Comparison of ENCODE assay signal across 10 cellular contexts in genomic region chr7:127254163-127254684, GRCh38. TPM values are rescaled to one million over a fixed set of nuclear protein-coding genes. Genes with fewer than 3 reads are reported as not detected.
DNase-seq lines count a peak whose midpoint lies in the region; ATAC-seq and TF ChIP-seq lines count a peak whose summit lies in the region.
"Had no signal": no experiment of that assay in that cellular context is flagged by ENCODE, and none has a peak within 500 bp of the region (broad histone marks: within the 10 kb centered on the region; RNA-seq: fewer than 3 reads in every experiment).

No MANE protein-coding gene starts in this region.

- H3K4me3 Mint-ChIP-seq in glutamatergic neuron (ENCODE audit: unreplicated experiment): peak overlapping the region; percentile 83

- no peak overlapping the region for H3K27ac Mint-ChIP-seq in glutamatergic neuron (ENCODE audit: unreplicated experiment)

- ATAC-seq in GM19023 (IDR thresholded peaks at IDR 0.05; ENCODE audit: unreplicated experiment): no peak

- H3K4me3 ChIP-seq in SJCRH30 (peak overlapping the region; percentile 64), skeletal muscle satellite cell (ENCODE audit: low read length) (no peak overlapping the region)

- H3K36me3 ChIP-seq in SJCRH30 (no peaks in the 10 kb centered on the region), skeletal muscle satellite cell (ENCODE audit: insufficient read depth, low read length) (no peaks in the 10 kb centered on the region)
- H3K36me3 ChIP-seq: ovary had no signal

- DNase-seq in NCI-H82 (lab: John Stamatoyannopoulos, UW) (peak; percentile 8), NCI-H82 treated with DMSO at 0.1 percent for 48 hours (lab: John Stamatoyannopoulos, UW; ENCODE audit: unreplicated experiment) (no peak), SJCRH30 (peak in 1 of 2 experiments; percentile 9), glutamatergic neuron (no peak), NCI-H2196 (lab: John Stamatoyannopoulos, UW; ENCODE audit: unreplicated experiment) (no peak), NCI-H2171 treated with DMSO at 0.1 percent for 48 hours (lab: John Stamatoyannopoulos, UW) (no peak)

- H3K27me3 Mint-ChIP-seq in glutamatergic neuron (ENCODE audit: unreplicated experiment): peaks cover 12% of the 10 kb centered on the region

- peaks cover 5% of the 10 kb centered on the region for H3K4me1 Mint-ChIP-seq in glutamatergic neuron (ENCODE audit: low read depth, unreplicated experiment)

- H3K36me3 Mint-ChIP-seq in glutamatergic neuron (ENCODE audit: unreplicated experiment): peaks cover under 1% of the 10 kb centered on the region

- H3K27me3 ChIP-seq in SJCRH30 (peaks cover 7% of the 10 kb centered on the region), skeletal muscle satellite cell (ENCODE audit: control insufficient read depth, insufficient read depth, low read length) (peaks cover 57% of the 10 kb centered on the region)
- H3K27me3 ChIP-seq: ovary had no signal

- H3K4me1 ChIP-seq in SJCRH30: 0 out of 2 replicates have a peak, but pooled peaks cover 2% of the 10 kb centered on the region
- peaks cover 19% of the 10 kb centered on the region for H3K4me1 ChIP-seq in skeletal muscle satellite cell (ENCODE audit: control insufficient read depth, insufficient read depth, low read length)

- peak overlapping the region; percentile 100 for H3K4me2 ChIP-seq in skeletal muscle satellite cell (ENCODE audit: low read length)

- H3K9ac ChIP-seq in skeletal muscle satellite cell (ENCODE audit: low read depth, low read length): no peak overlapping the region

- TF ChIP-seq CTCF in glutamatergic neuron (IDR thresholded peaks at IDR 0.05; ENCODE audit: partially characterized antibody, unreplicated experiment): peak; percentile 37

- H3K27ac ChIP-seq in SJCRH30: no peak overlapping the region
- H3K27ac ChIP-seq: ovary had no signal

- peaks cover under 1% of the 10 kb centered on the region for H3K9me3 Mint-ChIP-seq in glutamatergic neuron (ENCODE audit: unreplicated experiment)

- H3K9me3 ChIP-seq in SJCRH30 (replicated peaks): no peaks in the 10 kb centered on the region
- no peaks in the 10 kb centered on the region for H3K9me3 ChIP-seq in skeletal muscle satellite cell (replicated peaks; ENCODE audit: low read length)
- H3K9me3 ChIP-seq: ovary had no signal

RNA-seq across cellular contexts. Expression of gene GRM8, which starts 1.5 kb away (rescaled TPM):
- 0.36 and 1.0 TPM in 2 replicates for total RNA-seq in SJCRH30 (2014; rRNA removed; shearing (Covaris generic))
- total RNA-seq in glutamatergic neuron (ENCODE audit: unreplicated experiment): 7.8 TPM
- 0.25 TPM in 1 of 2 replicates, not detected in the other for total RNA-seq in skeletal muscle satellite cell (2012; rRNA removed)
- total RNA-seq: fibroblast of lung had no signal
